Comparison of ENCODE assay signal across 18 cellular contexts in the genomic region with DNA sequence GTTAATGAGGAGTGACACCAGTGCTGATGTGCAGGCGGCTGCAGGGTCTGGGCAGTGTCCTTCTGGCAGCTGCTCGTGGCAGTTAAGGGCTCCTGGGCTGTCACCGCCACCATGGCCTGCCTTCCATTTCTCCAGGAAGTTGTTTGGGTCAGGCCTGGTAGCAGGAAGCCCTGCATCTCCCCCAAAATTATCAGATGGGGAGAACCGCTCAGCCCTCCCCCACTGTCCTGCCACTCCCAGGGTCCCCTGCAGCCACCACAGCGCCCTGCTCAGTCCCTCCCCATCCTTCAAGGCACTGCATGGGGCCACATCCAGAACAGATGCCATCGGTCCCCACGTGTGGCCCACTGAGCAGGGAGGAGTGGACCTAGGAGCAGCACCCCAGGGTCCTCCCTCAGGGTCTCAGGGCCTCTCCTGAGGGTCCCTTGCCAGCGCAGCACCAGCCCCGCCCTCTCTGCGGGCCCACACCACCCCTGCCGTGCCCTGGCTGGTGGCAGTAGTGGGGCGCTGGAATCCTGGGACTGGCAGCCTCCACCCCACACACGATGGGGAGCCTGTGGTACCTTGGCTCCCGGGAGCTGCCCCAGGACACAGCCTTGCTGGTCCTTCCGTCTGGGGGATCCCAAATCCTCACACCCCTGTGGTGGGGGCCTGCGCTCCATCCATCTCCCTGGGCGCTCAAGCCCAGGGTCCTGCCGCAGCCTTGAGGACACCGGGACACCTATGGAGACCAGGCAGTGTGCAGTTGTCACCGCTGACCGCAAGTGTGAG. TPM values are rescaled to one million over a fixed set of nuclear protein-coding genes. Genes with fewer than 3 reads are reported as not detected.
DNase-seq lines count a peak whose midpoint lies in the region; ATAC-seq, FAIRE-seq and TF ChIP-seq lines count a peak whose summit lies in the region.
"Had no signal": no experiment of that assay in that cellular context is flagged by ENCODE, and none has a peak within 500 bp of the region (broad histone marks: within the 10 kb centered on the region; RNA-seq: fewer than 3 reads in every experiment).

No MANE protein-coding gene starts in this region.

- H2BK12ac ChIP-seq in H1 (ENCODE audit: low read depth, low read length), result no peak overlapping the region

- TF ChIP-seq EP300 in H1 (IDR thresholded peaks at IDR 0.05; ENCODE audit: borderline replicate concordance in 1 of 2, low read depth in 2 of 2, low read length in 2 of 2), result no peak

- H3K18ac ChIP-seq in H1 (ENCODE audit: extremely low read depth, low read length), result peak overlapping the region; percentile 19; the same call in 1 of the 2 replicates

- H3K4me2 ChIP-seq in H1 (ENCODE audit: insufficient read depth in 1 of 2, low read depth in 2 of 2, low read length in 2 of 2), result no peak overlapping the region
- H3K4me2 ChIP-seq: BLaER1 had no signal

- no peak overlapping the region for H2BK15ac ChIP-seq in H1 (ENCODE audit: low read length)

- TF ChIP-seq POLR2A in H1 (IDR thresholded peaks at IDR 0.05; ENCODE audit: control extremely low read depth in 1 of 2, low read depth in 2 of 2, low read length in 2 of 2), result no peak

- no peaks in the 10 kb centered on the region for H3K79me1 ChIP-seq in H1 (ENCODE audit: low read depth, low read length)

- no peaks in the 10 kb centered on the region for H3K27me3 ChIP-seq in H1 (replicated peaks in 1 of 4; ENCODE audit: control insufficient read depth in 3 of 4, extremely low read depth in 1 of 4, insufficient read depth in 3 of 4, low read length in 3 of 4)
- H3K27me3 ChIP-seq: BLaER1, SJCRH30 had no signal

- no peak overlapping the region for H3K4me3 ChIP-seq in H1 (ENCODE audit: extremely low read depth in 1 of 4, insufficient read depth in 2 of 4, low read depth in 3 of 4, low read length in 4 of 4)
- H3K4me3 ChIP-seq: BLaER1, SJCRH30 had no signal

- H2AK5ac ChIP-seq in H1 (ENCODE audit: low read depth, low read length), result no peak overlapping the region

- H3K36me3 Mint-ChIP-seq in stimulated activated effector memory CD8-positive, alpha-beta T cell treated with anti-CD3 and anti-CD28 coated beads, Interleukin-12 subunit alpha, Interleukin-12 subunit beta, amount 100 ng/mL, for 72 hours, result peaks cover 86% of the 10 kb centered on the region

- TF ChIP-seq RAD21 in H1 (IDR thresholded peaks at IDR 0.05 in 1 of 2, conservative IDR thresholded peaks at IDR 0.05 in 1 of 2; ENCODE audit: low read depth in 2 of 2, low read length in 2 of 2), result no peak

- no peak overlapping the region for H3K9ac ChIP-seq in H1 (replicated peaks in 1 of 4; ENCODE audit: extremely low read depth in 1 of 4, low read depth in 3 of 4, low read length in 3 of 4)
- H3K9ac ChIP-seq: BLaER1 had no signal

- DNase-seq in activated effector memory CD4-positive, alpha-beta T cell treated with anti-CD3 and anti-CD28 coated beads, Interleukin-2, amount 50 U/mL, for 16 hours, result peak; percentile 47
- DNase-seq in activated effector memory CD4-positive, alpha-beta T cell treated with Interleukin-2 at 50 U/mL for 16 hours, result no peak
- DNase-seq in GM20000 (ENCODE audit: low spot score), result peak; percentile 11
- DNase-seq in H1 (ENCODE audit: low read depth in 1 of 2, low spot score in 2 of 2), result no peak
- DNase-seq in stimulated activated effector memory CD8-positive, alpha-beta T cell treated with anti-CD3 and anti-CD28 coated beads, Interleukin-12 subunit alpha, Interleukin-12 subunit beta, amount 100 ng/mL, for 72 hours (ENCODE audit: low spot score in 2 of 2), result no peak
- no peak for DNase-seq in RPMI8226
- DNase-seq in NCI-H226, result no peak
- no peak for DNase-seq in dermis blood vessel endothelial cell
- DNase-seq: DMS79 treated with DMSO at 0.1 percent for 48 hours, NCI-H1417, NCI-H187 treated with DMSO at 0.1 percent for 48 hours, NCI-H69, SJCRH30 had no signal

- WGBS in H1 (ENCODE audit: extremely low coverage in 1 of 2, insufficient coverage in 1 of 2, insufficient read length in 1 of 2, insufficient replicate concordance in 2 of 2, low coverage in 1 of 2, low lambda C conversion rate in 2 of 2, missing lambda C conversion rate in 1 of 2), 2 experiments, result 89% methylated on average over 19 of the region's 21 CpGs; no CpG with 5 or more reads in 1 of the 2 experiments

- H3K23ac ChIP-seq in H1 (ENCODE audit: insufficient read length), result no peak overlapping the region

- no peak overlapping the region for H3K14ac ChIP-seq in H1 (ENCODE audit: insufficient read length)

- no peak overlapping the region for H3K4ac ChIP-seq in H1 (replicated peaks; ENCODE audit: insufficient read length, low read depth, low read length)

- no peak overlapping the region for H4K5ac ChIP-seq in H1 (ENCODE audit: insufficient read length, low read depth, low read length)

- FAIRE-seq in H1 (lab: Jason Lieb, UNC), result no peak
- FAIRE-seq: A204.1 had no signal

- H4K8ac ChIP-seq in H1 (ENCODE audit: extremely low read depth, insufficient read depth, low read length), result no peak overlapping the region

- H2BK20ac ChIP-seq in H1 (ENCODE audit: low read length), result no peak overlapping the region

- H3K36me3 ChIP-seq in H1 (ENCODE audit: control insufficient read depth in 2 of 4, insufficient read depth in 4 of 4, low read length in 3 of 4), result peaks cover 0 to 5% (median 0%) of the 10 kb centered on the region in 4 experiments; a peak in 1 of 8 replicates
- H3K36me3 ChIP-seq: SJCRH30 had no signal

- H3K56ac ChIP-seq in H1 (replicated peaks; ENCODE audit: insufficient read length, low read depth, low read length), result no peak overlapping the region

- TF ChIP-seq CTCF in GM20000 (IDR thresholded peaks at IDR 0.05; ENCODE audit: extremely low read depth, missing control alignments), result no peak
- TF ChIP-seq CTCF in H1 (IDR thresholded peaks at IDR 0.05; ENCODE audit: control extremely low read depth in 1 of 3, insufficient read depth in 1 of 3, low read depth in 1 of 3, low read length in 3 of 3), result no peak

- no peaks in the 10 kb centered on the region for H3K9me3 Mint-ChIP-seq in stimulated activated effector memory CD8-positive, alpha-beta T cell treated with anti-CD3 and anti-CD28 coated beads, Interleukin-12 subunit alpha, Interleukin-12 subunit beta, amount 100 ng/mL, for 72 hours
- H3K9me3 Mint-ChIP-seq: CD8-positive, alpha-beta T cell had no signal

- H3K79me2 ChIP-seq in H1 (ENCODE audit: control insufficient read depth in 1 of 2, insufficient read depth in 2 of 2, low read length in 2 of 2), result no peaks in the 10 kb centered on the region

- H2BK5ac ChIP-seq in H1 (ENCODE audit: low read depth, low read length), result no peak overlapping the region

- H2BK120ac ChIP-seq in H1 (replicated peaks; ENCODE audit: low read depth, low read length), result no peak overlapping the region

- ATAC-seq in stimulated activated effector memory CD8-positive, alpha-beta T cell treated with anti-CD3 and anti-CD28 coated beads, Interleukin-12 subunit alpha, Interleukin-12 subunit beta, amount 100 ng/mL, for 72 hours, result no peak
- ATAC-seq: CD8-positive, alpha-beta T cell had no signal

- peak overlapping the region; percentile 56 for H3K27ac Mint-ChIP-seq in stimulated activated effector memory CD8-positive, alpha-beta T cell treated with anti-CD3 and anti-CD28 coated beads, Interleukin-12 subunit alpha, Interleukin-12 subunit beta, amount 100 ng/mL, for 72 hours
- H3K27ac Mint-ChIP-seq: CD8-positive, alpha-beta T cell had no signal

- H3K4me1 ChIP-seq in H1 (replicated peaks in 1 of 4; ENCODE audit: control insufficient read depth in 3 of 4, insufficient read depth in 4 of 4, low read length in 3 of 4), result no peaks in the 10 kb centered on the region; a peak in 1 of 7 replicates
- H3K4me1 ChIP-seq: SJCRH30 had no signal

- H4K91ac ChIP-seq in H1 (replicated peaks; ENCODE audit: insufficient read length, low read length), result no peak overlapping the region

- POLR2A ChIA-PET in H1 (lab: Charles Lee; ENCODE audit: partially characterized antibody), result interaction anchor here (0.6 to 1.4 kb wide), 2 partner anchors 12 to 13 kb away, joined by 3 read pairs; no protein-coding TSS in a partner anchor

- H3K23me2 ChIP-seq in H1 (ENCODE audit: low read depth, low read length), result no peaks in the 10 kb centered on the region

- CTCF ChIA-PET in H1 (lab: Charles Lee; ENCODE audit: partially characterized antibody), result interaction anchor here (0.6 to 2.3 kb wide), 6 partner anchors 12 to 456 kb away, joined by 3 to 6 read pairs (median 4); no protein-coding TSS in a partner anchor

- no peak overlapping the region for H3K4me3 Mint-ChIP-seq in stimulated activated effector memory CD8-positive, alpha-beta T cell treated with anti-CD3 and anti-CD28 coated beads, Interleukin-12 subunit alpha, Interleukin-12 subunit beta, amount 100 ng/mL, for 72 hours
- H3K4me3 Mint-ChIP-seq: CD8-positive, alpha-beta T cell had no signal

- H3K9me3 ChIP-seq in H1 (ENCODE audit: insufficient read depth in 2 of 2, low read depth in 1 of 2, low read length in 1 of 2), result peaks cover 0 to 5% of the 10 kb centered on the region in 2 experiments; a peak in 2 of 4 replicates
- H3K9me3 ChIP-seq: BLaER1, SJCRH30 had no signal

- no peak overlapping the region for H3K27ac ChIP-seq in H1 (ENCODE audit: low read depth, low read length)
- H3K27ac ChIP-seq: RWPE1, SJCRH30 had no signal

- no peaks in the 10 kb centered on the region for H4K20me1 ChIP-seq in H1 (replicated peaks in 1 of 2; ENCODE audit: control insufficient read depth in 1 of 2, insufficient read depth in 2 of 2, low read length in 2 of 2)

- peaks cover 5% of the 10 kb centered on the region for H3K4me1 Mint-ChIP-seq in stimulated activated effector memory CD8-positive, alpha-beta T cell treated with anti-CD3 and anti-CD28 coated beads, Interleukin-12 subunit alpha, Interleukin-12 subunit beta, amount 100 ng/mL, for 72 hours

- no peak overlapping the region for H2AFZ ChIP-seq in H1 (ENCODE audit: low read length)

TF ChIP-seq in H1, 55 proteins besides CTCF, POLR2A, EP300 and RAD21 (continues in another document):
- no peak for TF ChIP-seq RNF2 (IDR thresholded peaks at IDR 0.05; ENCODE audit: borderline replicate concordance, low read depth, low read length, missing control alignments, poor library complexity, severe bottlenecking)
- no peak for TF ChIP-seq NANOG (IDR thresholded peaks at IDR 0.05; ENCODE audit: insufficient read depth, low read depth, low read length, poor library complexity, severe bottlenecking)
- TF ChIP-seq SIRT6 (IDR thresholded peaks at IDR 0.05; ENCODE audit: low read length), result no peak
- TF ChIP-seq TAF7 (optimal IDR thresholded peaks at IDR 0.05; ENCODE audit: borderline replicate concordance, low read depth, low read length), result no peak

RNA-seq across cellular contexts. Expression of gene AMN, which starts 10.3 kb away (rescaled TPM):
- total RNA-seq in H1 (2021; fragmentation: NEBNext Ultra II Directional; extraction: Animal tissue kit (Norgen Biotek cat#: 25700)), result 0.99 and 1.5 TPM in 2 replicates
- polyA plus RNA-seq in H1 (2011; rRNA removed), result 0.77 and 1.5 TPM in 2 replicates
- 0.78 TPM for polyA plus RNA-seq in H1 (2011; cell fraction: cytosol; rRNA removed)
- polyA plus RNA-seq in H1 (2011; cell fraction: nucleus; rRNA removed), result 5.4 TPM
- 0.54 to 0.84 TPM (median 0.70 TPM) in 4 replicates for polyA plus RNA-seq in H1 (2012, experiment 1 of 2)
- 0.45 TPM for polyA plus RNA-seq in H1 (2012, experiment 2 of 2)
- polyA plus RNA-seq in H1 (2013, experiment 1 of 2), result 1.5 TPM
- 1.3 TPM for polyA plus RNA-seq in H1 (2013, experiment 2 of 2)
- 0.16 TPM in 1 of 2 replicates, not detected in the other for polyA minus RNA-seq in H1 (2011; rRNA and poly(A)+ RNA removed)
- 0.59 TPM for polyA minus RNA-seq in H1 (2011; cell fraction: cytosol; rRNA and poly(A)+ RNA removed)
- polyA minus RNA-seq in H1 (2011; cell fraction: nucleus; rRNA and poly(A)+ RNA removed), result 0.50 TPM
- 0.19 TPM in 1 of 2 replicates, not detected in the other for total RNA-seq in dermis blood vessel endothelial cell
- total RNA-seq: G401, SJCRH30 had no signal

Comparison
In these comparisons a context has a peak if more than half of its experiments do, and no peak if none do; other contexts are left out.
1. DNase-seq: peak in activated effector memory CD4-positive, alpha-beta T cell treated with anti-CD3 and anti-CD28 coated beads, Interleukin-2, amount 50 U/mL, for 16 hours (single experiment) and GM20000 (single experiment); none in activated effector memory CD4-positive, alpha-beta T cell treated with Interleukin-2 at 50 U/mL for 16 hours (single experiment), H1 (0 of 2), stimulated activated effector memory CD8-positive, alpha-beta T cell treated with anti-CD3 and anti-CD28 coated beads, Interleukin-12 subunit alpha, Interleukin-12 subunit beta, amount 100 ng/mL, for 72 hours (0 of 2), RPMI8226 (single experiment), NCI-H226 (single experiment) and dermis blood vessel endothelial cell (single experiment).